8 cellular contexts compared by ENCODE assay signal in the genomic region with DNA sequence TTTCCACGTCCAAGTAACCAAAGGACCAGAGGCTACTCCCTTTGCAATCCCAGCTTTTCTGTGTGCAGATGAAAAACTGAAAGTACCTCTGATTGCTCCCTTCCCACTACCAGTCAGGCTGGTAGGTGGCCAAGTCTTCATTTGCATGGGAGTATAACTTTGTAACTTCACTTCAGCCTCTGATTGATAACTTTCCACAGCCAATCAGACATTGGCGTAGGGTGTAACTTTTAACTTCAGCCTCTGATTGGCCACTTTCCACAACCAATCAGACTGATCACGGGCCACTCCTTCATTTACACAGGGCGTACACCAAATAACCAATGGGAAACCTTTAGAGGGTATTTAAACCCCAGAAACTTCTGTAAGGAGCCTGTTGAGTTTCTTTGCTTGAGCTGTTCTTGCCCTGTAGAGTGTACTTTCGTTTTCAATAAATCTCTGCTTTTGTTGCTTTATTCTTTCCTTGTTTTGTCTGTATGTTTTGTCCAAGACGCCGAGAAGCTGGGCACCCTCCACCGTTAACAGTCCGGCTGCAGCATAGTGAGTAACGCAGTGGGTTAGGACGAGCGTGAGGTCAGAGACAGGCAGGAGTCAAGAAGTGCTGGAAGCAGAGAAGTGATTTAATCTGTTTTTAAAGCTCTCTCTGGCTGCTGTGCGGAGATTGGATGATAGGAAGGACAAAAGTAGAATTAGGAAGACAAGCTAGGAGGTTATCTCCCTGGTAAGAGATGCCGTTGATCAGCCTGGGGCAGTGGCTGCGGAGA. TPM values are rescaled to one million over a fixed set of nuclear protein-coding genes. Genes with fewer than 3 reads are reported as not detected.
DNase-seq lines count a peak whose midpoint lies in the region; ATAC-seq and TF ChIP-seq lines count a peak whose summit lies in the region.

No MANE protein-coding gene starts in this region.

- H3K27me3 Mint-ChIP-seq in type B pancreatic cell, result peaks cover 4% of the 10 kb centered on the region
- peaks cover 3% of the 10 kb centered on the region for H3K27me3 Mint-ChIP-seq in activated T-helper 1 cell treated with anti-CD3 and anti-CD28 coated beads, Interleukin-12 subunit alpha, Interleukin-12 subunit beta, Interleukin-2, Interleukin-4 antibody, amounts not matched to agents 30 ng/mL and 10 ng/mL and 1 ng/mL, durations not matched to agents 14 hours and 24 hours and 36 hours (ENCODE audit: insufficient read depth)

- no peaks in the 10 kb centered on the region for H3K9me3 ChIP-seq in HEK293 (ENCODE audit: control insufficient read depth, insufficient read depth, low read depth, low read length)

- no peak overlapping the region for H3K27ac Mint-ChIP-seq in type B pancreatic cell
- H3K27ac Mint-ChIP-seq in activated T-helper 1 cell treated with anti-CD3 and anti-CD28 coated beads, Interleukin-12 subunit alpha, Interleukin-12 subunit beta, Interleukin-2, Interleukin-4 antibody, amounts not matched to agents 30 ng/mL and 10 ng/mL and 1 ng/mL, durations not matched to agents 14 hours and 24 hours and 36 hours, result no peak overlapping the region

- POLR2A ChIA-PET in HEK293 (lab: Yijun Ruan, JAX), result interaction anchor here (0.7 to 1.3 kb wide), 3 partner anchors 9 to 39 kb away, joined by 3 to 5 read pairs (median 3); no protein-coding TSS in a partner anchor

- DNase-seq in AG08396 (ENCODE audit: low spot score) (peak; percentile 95), NCI-H82 treated with DMSO at 0.1 percent for 48 hours (lab: John Stamatoyannopoulos, UW; ENCODE audit: unreplicated experiment) (peak; percentile 92), caudate nucleus (lab: John Stamatoyannopoulos, UW) (peak in 34 of 61 donors; percentile 6 to 84 (median 35)), left kidney (ENCODE audit: low read depth, low spot score) (peak; percentile 81), type B pancreatic cell (ENCODE audit: extremely low spot score, unreplicated experiment) (no peak)
- DNase-seq in activated T-helper 1 cell treated with anti-CD3 and anti-CD28 coated beads, Interleukin-12 subunit alpha, Interleukin-12 subunit beta, Interleukin-2, Interleukin-4 antibody, amounts not matched to agents 30 ng/mL and 10 ng/mL and 1 ng/mL, durations not matched to agents 14 hours and 24 hours and 36 hours (ENCODE audit: low spot score), result no peak

- H3K4me3 ChIP-seq in HEK293 (ENCODE audit: low read depth, low read length), result no peak overlapping the region

- peaks cover 17% of the 10 kb centered on the region for H3K4me1 Mint-ChIP-seq in type B pancreatic cell (ENCODE audit: unreplicated experiment)
- H3K4me1 Mint-ChIP-seq in activated T-helper 1 cell treated with anti-CD3 and anti-CD28 coated beads, Interleukin-12 subunit alpha, Interleukin-12 subunit beta, Interleukin-2, Interleukin-4 antibody, amounts not matched to agents 30 ng/mL and 10 ng/mL and 1 ng/mL, durations not matched to agents 14 hours and 24 hours and 36 hours (ENCODE audit: low read depth), result peaks cover 45% of the 10 kb centered on the region

- H3K36me3 ChIP-seq in HEK293 (ENCODE audit: control insufficient read depth in 2 of 2, insufficient read depth in 1 of 2, low read length in 2 of 2), result peaks cover 0 to 3% of the 10 kb centered on the region in 2 experiments; a peak in 2 of 3 replicates

- no peak for TF ChIP-seq CTCF in HEK293 (tag by site-specific recombination; IDR thresholded peaks at IDR 0.05)
- TF ChIP-seq CTCF in type B pancreatic cell (conservative IDR thresholded peaks at IDR 0.05), result no peak

- H3K4me1 ChIP-seq in HEK293 (ENCODE audit: control insufficient read depth, insufficient read depth, low read length), result no peaks in the 10 kb centered on the region

- intact Hi-C loops in activated T-helper 1 cell treated with anti-CD3 and anti-CD28 coated beads, Interleukin-12 subunit alpha, Interleukin-12 subunit beta, Interleukin-2, Interleukin-4 antibody, amounts not matched to agents 30 ng/mL and 10 ng/mL and 1 ng/mL, durations not matched to agents 14 hours and 24 hours and 36 hours (cut with micrococcal nuclease), result loop anchor here (5.0 kb wide), 1 partner anchor 582 kb away; no protein-coding TSS in a partner anchor

- H3K4me3 Mint-ChIP-seq in type B pancreatic cell, result peak overlapping the region; percentile 41
- H3K4me3 Mint-ChIP-seq in activated T-helper 1 cell treated with anti-CD3 and anti-CD28 coated beads, Interleukin-12 subunit alpha, Interleukin-12 subunit beta, Interleukin-2, Interleukin-4 antibody, amounts not matched to agents 30 ng/mL and 10 ng/mL and 1 ng/mL, durations not matched to agents 14 hours and 24 hours and 36 hours, result no peak overlapping the region

- CTCF ChIA-PET in HEK293 (lab: Yijun Ruan, JAX), result interaction anchor here (0.6 to 15.8 kb wide), 8 partner anchors 8 to 308 kb away, joined by 3 to 305 read pairs (median 4); no protein-coding TSS in a partner anchor

- H3K27ac ChIP-seq in HEK293 (ENCODE audit: extremely low read depth, low read depth, low read length), result no peak overlapping the region
- H3K27ac ChIP-seq in caudate nucleus (ENCODE audit: low read depth, low read length), result peak overlapping the region; percentile 38

- peaks cover 4% of the 10 kb centered on the region for H3K36me3 Mint-ChIP-seq in type B pancreatic cell
- peaks cover 7% of the 10 kb centered on the region for H3K36me3 Mint-ChIP-seq in activated T-helper 1 cell treated with anti-CD3 and anti-CD28 coated beads, Interleukin-12 subunit alpha, Interleukin-12 subunit beta, Interleukin-2, Interleukin-4 antibody, amounts not matched to agents 30 ng/mL and 10 ng/mL and 1 ng/mL, durations not matched to agents 14 hours and 24 hours and 36 hours (ENCODE audit: low read depth)

- no peak for ATAC-seq in HG03135 (IDR thresholded peaks at IDR 0.05; ENCODE audit: unreplicated experiment)

- H3K9me3 Mint-ChIP-seq in type B pancreatic cell, result no peaks in the 10 kb centered on the region
- peaks cover 5% of the 10 kb centered on the region for H3K9me3 Mint-ChIP-seq in activated T-helper 1 cell treated with anti-CD3 and anti-CD28 coated beads, Interleukin-12 subunit alpha, Interleukin-12 subunit beta, Interleukin-2, Interleukin-4 antibody, amounts not matched to agents 30 ng/mL and 10 ng/mL and 1 ng/mL, durations not matched to agents 14 hours and 24 hours and 36 hours

TF ChIP-seq in HEK293, 187 proteins besides CTCF, POLR2A, EP300 and RAD21 (continues in another document):
- TF ChIP-seq ZNF335 (tag by site-specific recombination; conservative IDR thresholded peaks at IDR 0.05) (peak; percentile 67), ZNF404 (tag by site-specific recombination; IDR thresholded peaks at IDR 0.05) (no peak), KLF1 (tag by site-specific recombination; IDR thresholded peaks at IDR 0.05) (peak; percentile 65), GFI1B (tag by site-specific recombination; IDR thresholded peaks at IDR 0.05) (peak; percentile 52; the same call in 1 of the 2 replicates), TRIM28 (IDR thresholded peaks at IDR 0.05; ENCODE audit: borderline replicate concordance, low read length) (peak; percentile 78), KLF8 (tag by site-specific recombination; IDR thresholded peaks at IDR 0.05) (no peak), SCRT2 (tag by site-specific recombination; IDR thresholded peaks at IDR 0.05) (peak; percentile 94), ZNF184 (tag by site-specific recombination; IDR thresholded peaks at IDR 0.05) (no peak), IKZF3 (tag by site-specific recombination; IDR thresholded peaks at IDR 0.05) (0 out of 2 replicates have a peak, but pooled peaks have one; percentile 22), ZNF830 (tag by site-specific recombination; IDR thresholded peaks at IDR 0.05; ENCODE audit: low read depth) (no peak), ZBTB17 (tag by site-specific recombination; IDR thresholded peaks at IDR 0.05) (peak; percentile 70; the same call in 1 of the 2 replicates), ZBTB20 (tag by site-specific recombination; IDR thresholded peaks at IDR 0.05) (peak; percentile 38; the same call in 1 of the 2 replicates), KLF10 (tag by site-specific recombination; IDR thresholded peaks at IDR 0.05) (0 out of 2 replicates have a peak, but pooled peaks have one; percentile 18), SP3 (tag by site-specific recombination; IDR thresholded peaks at IDR 0.05) (peak; percentile 46)
- TF ChIP-seq, protein P1, sequence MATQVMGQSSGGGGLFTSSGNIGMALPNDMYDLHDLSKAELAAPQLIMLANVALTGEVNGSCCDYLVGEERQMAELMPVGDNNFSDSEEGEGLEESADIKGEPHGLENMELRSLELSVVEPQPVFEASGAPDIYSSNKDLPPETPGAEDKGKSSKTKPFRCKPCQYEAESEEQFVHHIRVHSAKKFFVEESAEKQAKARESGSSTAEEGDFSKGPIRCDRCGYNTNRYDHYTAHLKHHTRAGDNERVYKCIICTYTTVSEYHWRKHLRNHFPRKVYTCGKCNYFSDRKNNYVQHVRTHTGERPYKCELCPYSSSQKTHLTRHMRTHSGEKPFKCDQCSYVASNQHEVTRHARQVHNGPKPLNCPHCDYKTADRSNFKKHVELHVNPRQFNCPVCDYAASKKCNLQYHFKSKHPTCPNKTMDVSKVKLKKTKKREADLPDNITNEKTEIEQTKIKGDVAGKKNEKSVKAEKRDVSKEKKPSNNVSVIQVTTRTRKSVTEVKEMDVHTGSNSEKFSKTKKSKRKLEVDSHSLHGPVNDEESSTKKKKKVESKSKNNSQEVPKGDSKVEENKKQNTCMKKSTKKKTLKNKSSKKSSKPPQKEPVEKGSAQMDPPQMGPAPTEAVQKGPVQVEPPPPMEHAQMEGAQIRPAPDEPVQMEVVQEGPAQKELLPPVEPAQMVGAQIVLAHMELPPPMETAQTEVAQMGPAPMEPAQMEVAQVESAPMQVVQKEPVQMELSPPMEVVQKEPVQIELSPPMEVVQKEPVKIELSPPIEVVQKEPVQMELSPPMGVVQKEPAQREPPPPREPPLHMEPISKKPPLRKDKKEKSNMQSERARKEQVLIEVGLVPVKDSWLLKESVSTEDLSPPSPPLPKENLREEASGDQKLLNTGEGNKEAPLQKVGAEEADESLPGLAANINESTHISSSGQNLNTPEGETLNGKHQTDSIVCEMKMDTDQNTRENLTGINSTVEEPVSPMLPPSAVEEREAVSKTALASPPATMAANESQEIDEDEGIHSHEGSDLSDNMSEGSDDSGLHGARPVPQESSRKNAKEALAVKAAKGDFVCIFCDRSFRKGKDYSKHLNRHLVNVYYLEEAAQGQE (tag by site-specific recombination; IDR thresholded peaks at IDR 0.05), result no peak

RNA-seq across cellular contexts. Expression of gene EXOSC2, which starts 3.5 kb away (rescaled TPM):
- total RNA-seq in type B pancreatic cell (ENCODE audit: low replicate concordance), result 38.9 and 57.2 TPM in 2 replicates
- total RNA-seq in activated T-helper 1 cell treated with anti-CD3 and anti-CD28 coated beads, Interleukin-12 subunit alpha, Interleukin-12 subunit beta, Interleukin-2, Interleukin-4 antibody, amounts not matched to agents 30 ng/mL and 10 ng/mL and 1 ng/mL, durations not matched to agents 14 hours and 24 hours and 36 hours, result 107 TPM in 2 replicates

RNA-seq across cellular contexts. Expression of gene PRDM12, which starts 25.7 kb away (rescaled TPM):
- 0.34 and 0.50 TPM in 2 replicates for total RNA-seq in type B pancreatic cell (ENCODE audit: low replicate concordance)
- total RNA-seq in activated T-helper 1 cell treated with anti-CD3 and anti-CD28 coated beads, Interleukin-12 subunit alpha, Interleukin-12 subunit beta, Interleukin-2, Interleukin-4 antibody, amounts not matched to agents 30 ng/mL and 10 ng/mL and 1 ng/mL, durations not matched to agents 14 hours and 24 hours and 36 hours, result 0.31 and 0.32 TPM in 2 replicates

Comparison
In these comparisons a context has a peak if more than half of its experiments do, and no peak if none do; other contexts are left out.
1. DNase-seq: peak in AG08396 (single experiment), NCI-H82 treated with DMSO at 0.1 percent for 48 hours (single experiment), caudate nucleus (34 of 61) and left kidney (single experiment); none in type B pancreatic cell (single experiment) and activated T-helper 1 cell treated with anti-CD3 and anti-CD28 coated beads, Interleukin-12 subunit alpha, Interleukin-12 subunit beta, Interleukin-2, Interleukin-4 antibody, amounts not matched to agents 30 ng/mL and 10 ng/mL and 1 ng/mL, durations not matched to agents 14 hours and 24 hours and 36 hours (single experiment).